23 cellular contexts compared by ENCODE assay signal in genomic region chr10:8297951-8298350, GRCh38.
"Had no signal": no experiment of that assay in that cellular context is flagged by ENCODE, and none has a peak within 500 bp of the region (broad histone marks: within the 10 kb centered on the region; RNA-seq: fewer than 3 reads in every experiment).

No MANE protein-coding gene starts in this region.

- H3K4me1 Mint-ChIP-seq: IgD-negative memory B cell had no signal

- H3K36me3 ChIP-seq: SJSA1 had no signal

- DNase-seq: Kasumi-1, MV-4-11, NCI-H1048, NCI-H1105, NCI-H1417, NCI-H1436 treated with DMSO at 0.1 percent for 48 hours, NCI-H1694, NCI-H187 treated with DMSO at 0.1 percent for 48 hours, NCI-H2081, NCI-H2107, NCI-H2227 treated with DMSO at 0.1 percent for 48 hours, NCI-H524, NCI-H526 treated with DMSO at 0.1 percent for 48 hours, NCI-H774, Right ventricle myocardium superior, RPMI8226, SIG-M5 had no signal

- ATAC-seq: K562 had no signal

- H3K9ac ChIP-seq: KMS-11 had no signal

- H3K9me3 ChIP-seq: SJSA1 had no signal

- H3K4me1 ChIP-seq: SJSA1 had no signal

- H3K27ac ChIP-seq: HL-60, KMS-11, SJSA1, SK-N-MC had no signal

- H3K36me3 Mint-ChIP-seq: IgD-negative memory B cell had no signal

- H3K4me3 ChIP-seq: K562, SJSA1 had no signal

- H3K4me2 ChIP-seq: KMS-11 had no signal
